19 cellular contexts compared by ENCODE assay signal in the genomic region with DNA sequence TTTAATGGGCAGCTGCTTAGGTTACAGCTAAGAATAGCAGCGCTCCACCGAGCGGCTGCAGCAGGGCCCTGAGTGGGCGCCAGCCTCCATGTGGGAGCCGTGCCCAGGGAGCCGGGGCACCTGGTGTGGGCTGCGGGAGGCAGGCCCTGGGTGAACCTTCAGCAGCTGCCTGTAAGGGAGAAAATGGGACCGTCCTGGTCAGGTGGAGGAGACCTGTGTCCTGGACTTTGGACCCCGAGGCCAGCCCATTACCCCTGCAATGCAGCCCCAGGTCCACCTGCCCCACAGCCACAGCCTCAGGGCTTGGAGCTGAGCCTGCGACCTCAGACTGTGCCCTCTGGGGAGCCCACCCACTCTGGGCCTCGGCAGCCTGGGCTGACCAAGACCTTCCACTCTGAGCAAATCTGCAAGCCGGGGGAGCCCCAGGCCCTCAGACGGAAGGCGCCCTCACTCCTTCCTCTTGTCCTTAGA. TPM values are rescaled to one million over a fixed set of nuclear protein-coding genes. Genes with fewer than 3 reads are reported as not detected.
DNase-seq lines count a peak whose midpoint lies in the region; TF ChIP-seq lines count a peak whose summit lies in the region.
"Had no signal": no experiment of that assay in that cellular context is flagged by ENCODE, and none has a peak within 500 bp of the region (broad histone marks: within the 10 kb centered on the region; RNA-seq: fewer than 3 reads in every experiment).

No MANE protein-coding gene starts in this region.

- no peak for TF ChIP-seq EP300 in SK-N-SH (IDR thresholded peaks at IDR 0.05; ENCODE audit: borderline replicate concordance in 1 of 2, low read depth in 1 of 2, low read length in 1 of 2)

- no peak overlapping the region for H3K4me3 Mint-ChIP-seq in progenitor cell of endocrine pancreas (ENCODE audit: low read depth)
- H3K4me3 Mint-ChIP-seq: activated CD4-positive, alpha-beta memory T cell treated with anti-CD3 and anti-CD28 coated beads, Interleukin-2, amount 10 ng/mL, durations not matched to agents 7 days and 5 days; activated T-helper 17 cell treated with anti-CD3 and anti-CD28 coated beads, Interleukin-2, amount 50 U/mL, for 72 hours; dendritic cell treated with granulocyte-macrophage colony-stimulating factor and Interleukin-4, amounts not matched to agents 40 ng/mL and 50 ng/mL, for 4 days had no signal

- H3K4me3 ChIP-seq in SK-N-SH (ENCODE audit: low read depth in 2 of 2, low read length in 1 of 2) (no peak overlapping the region), right atrium auricular region (no peak overlapping the region), esophagus squamous epithelium (no peak overlapping the region)
- H3K4me3 ChIP-seq: BLaER1 had no signal

- H3K27ac ChIP-seq in SK-N-SH (ENCODE audit: low read depth in 2 of 2, low read length in 1 of 2) (no peak overlapping the region), right atrium auricular region (peak overlapping the region; percentile 24 to 53), esophagus squamous epithelium (no peak overlapping the region)
- H3K27ac ChIP-seq: 22Rv1, BLaER1 had no signal

- no peaks in the 10 kb centered on the region for H3K36me3 ChIP-seq in SK-N-SH (replicated peaks in 1 of 2; ENCODE audit: control insufficient read depth in 1 of 2, insufficient read depth in 2 of 2, low read length in 1 of 2)
- H3K36me3 ChIP-seq in right atrium auricular region, result no peaks in the 10 kb centered on the region
- H3K36me3 ChIP-seq in esophagus squamous epithelium, result no peaks in the 10 kb centered on the region
- H3K36me3 ChIP-seq: BLaER1 had no signal

- no peaks in the 10 kb centered on the region for H3K4me1 Mint-ChIP-seq in progenitor cell of endocrine pancreas (ENCODE audit: low read depth)
- H3K4me1 Mint-ChIP-seq: activated T-helper 17 cell treated with anti-CD3 and anti-CD28 coated beads, Interleukin-2, amount 50 U/mL, for 72 hours had no signal

- no peak for TF ChIP-seq CTCF in SK-N-SH (IDR thresholded peaks at IDR 0.05)
- no peak for TF ChIP-seq CTCF in right atrium auricular region (IDR thresholded peaks at IDR 0.05)
- TF ChIP-seq CTCF in progenitor cell of endocrine pancreas (IDR thresholded peaks at IDR 0.05; ENCODE audit: unreplicated experiment), result no peak
- TF ChIP-seq CTCF in esophagus squamous epithelium (IDR thresholded peaks at IDR 0.05), result no peak

- no peaks in the 10 kb centered on the region for H3K4me1 ChIP-seq in SK-N-SH (ENCODE audit: control insufficient read depth in 1 of 2, insufficient read depth in 2 of 2, low read depth in 1 of 2, low read length in 1 of 2)
- no peaks in the 10 kb centered on the region for H3K4me1 ChIP-seq in right atrium auricular region
- no peaks in the 10 kb centered on the region for H3K4me1 ChIP-seq in esophagus squamous epithelium

- POLR2A ChIA-PET in SK-N-SH (lab: Yijun Ruan, JAX), result no interaction called here

- H3K79me2 ChIP-seq in SK-N-SH (ENCODE audit: insufficient read depth), result no peaks in the 10 kb centered on the region

- DNase-seq in DMS 273 (lab: John Stamatoyannopoulos, UW; ENCODE audit: unreplicated experiment) (peak; percentile 85), DMS 273 treated with DMSO at 0.1 percent for 48 hours (lab: John Stamatoyannopoulos, UW) (no peak), SK-N-SH (peak; percentile 23), right atrium auricular region (ENCODE audit: low spot score) (no peak), progenitor cell of endocrine pancreas (ENCODE audit: low spot score, unreplicated experiment) (peak; percentile 7), T1000 (lab: John Stamatoyannopoulos, UW) (no peak), pons (ENCODE audit: low spot score) (no peak), esophagus squamous epithelium (lab: John Stamatoyannopoulos, UW) (no peak)
- DNase-seq: activated CD4-positive, alpha-beta memory T cell treated with anti-CD3 and anti-CD28 coated beads, Interleukin-2, amount 10 ng/mL, durations not matched to agents 7 days and 5 days; DMS79; kidney glomerular epithelial cell; MV-4-11; NCI-H510A; PC-3; stimulated activated CD4-positive, alpha-beta T cell treated with anti-CD3 and anti-CD28 coated beads, Interleukin-2, amount 100 ng/mL, for 24 hours had no signal

- no peak overlapping the region for H2AFZ ChIP-seq in SK-N-SH (ENCODE audit: low read depth)

- 86% methylated on average over 8 of the region's 14 CpGs for WGBS in SK-N-SH (ENCODE audit: low lambda C conversion rate)
- 68 to 90% methylated on average over 4 to 6 of the region's 14 CpGs for WGBS in esophagus squamous epithelium, 2 donors

- H3K9me3 ChIP-seq in SK-N-SH (peaks cover 3% of the 10 kb centered on the region; the same call in 1 of the 2 replicates), right atrium auricular region (no peaks in the 10 kb centered on the region), esophagus squamous epithelium (no peaks in the 10 kb centered on the region)

- TF ChIP-seq POLR2A in esophagus squamous epithelium (IDR thresholded peaks at IDR 0.05), result no peak

- H3K27ac Mint-ChIP-seq in progenitor cell of endocrine pancreas, result no peak overlapping the region
- H3K27ac Mint-ChIP-seq: activated CD4-positive, alpha-beta memory T cell treated with anti-CD3 and anti-CD28 coated beads, Interleukin-2, amount 10 ng/mL, durations not matched to agents 7 days and 5 days; activated T-helper 17 cell treated with anti-CD3 and anti-CD28 coated beads, Interleukin-2, amount 50 U/mL, for 72 hours; dendritic cell treated with granulocyte-macrophage colony-stimulating factor and Interleukin-4, amounts not matched to agents 40 ng/mL and 50 ng/mL, for 4 days had no signal

- no peaks in the 10 kb centered on the region for H3F3A ChIP-seq in SK-N-SH (replicated peaks; ENCODE audit: insufficient read depth)

- no peak overlapping the region for H3K9ac ChIP-seq in SK-N-SH
- H3K9ac ChIP-seq: BLaER1 had no signal

- H3K27me3 ChIP-seq in SK-N-SH (ENCODE audit: insufficient read depth) (no peaks in the 10 kb centered on the region), right atrium auricular region (no peaks in the 10 kb centered on the region), esophagus squamous epithelium (peaks cover 0 to 4% (median 0%) of the 10 kb centered on the region in 4 donors)
- H3K27me3 ChIP-seq: BLaER1 had no signal

- intact Hi-C loops in esophagus squamous epithelium (cut with DNase I), result no loop called here

- H3K27me3 Mint-ChIP-seq in progenitor cell of endocrine pancreas, result no peaks in the 10 kb centered on the region
- H3K27me3 Mint-ChIP-seq: activated T-helper 17 cell treated with anti-CD3 and anti-CD28 coated beads, Interleukin-2, amount 50 U/mL, for 72 hours; dendritic cell treated with granulocyte-macrophage colony-stimulating factor and Interleukin-4, amounts not matched to agents 40 ng/mL and 50 ng/mL, for 4 days had no signal

- H3K9me2 ChIP-seq in SK-N-SH, result no peaks in the 10 kb centered on the region

- peaks cover 3% of the 10 kb centered on the region for H3K9me3 Mint-ChIP-seq in progenitor cell of endocrine pancreas (ENCODE audit: low read depth)
- H3K9me3 Mint-ChIP-seq: activated CD4-positive, alpha-beta memory T cell treated with anti-CD3 and anti-CD28 coated beads, Interleukin-2, amount 10 ng/mL, durations not matched to agents 7 days and 5 days; dendritic cell treated with granulocyte-macrophage colony-stimulating factor and Interleukin-4, amounts not matched to agents 40 ng/mL and 50 ng/mL, for 4 days had no signal

- no peak overlapping the region for H3K4me2 ChIP-seq in SK-N-SH
- H3K4me2 ChIP-seq: BLaER1 had no signal

- no peaks in the 10 kb centered on the region for H3K36me3 Mint-ChIP-seq in progenitor cell of endocrine pancreas (ENCODE audit: insufficient read depth)

- CTCF ChIA-PET in SK-N-SH (lab: Yijun Ruan, JAX), result no interaction called here

- H4K20me1 ChIP-seq in SK-N-SH (ENCODE audit: insufficient read depth), result no peaks in the 10 kb centered on the region
- H4K20me1 ChIP-seq: BLaER1 had no signal

- no peak for TF ChIP-seq RAD21 in SK-N-SH (IDR thresholded peaks at IDR 0.05; ENCODE audit: low read length)

TF ChIP-seq in SK-N-SH, 30 proteins besides CTCF, POLR2A, EP300 and RAD21 (continues in another document):
- TF ChIP-seq, protein P1, sequence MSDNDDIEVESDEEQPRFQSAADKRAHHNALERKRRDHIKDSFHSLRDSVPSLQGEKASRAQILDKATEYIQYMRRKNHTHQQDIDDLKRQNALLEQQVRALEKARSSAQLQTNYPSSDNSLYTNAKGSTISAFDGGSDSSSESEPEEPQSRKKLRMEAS (IDR thresholded peaks at IDR 0.05; ENCODE audit: low read depth), result no peak
- no peak for TF ChIP-seq JUND (IDR thresholded peaks at IDR 0.05)
- no peak for TF ChIP-seq RCOR1 (IDR thresholded peaks at IDR 0.05; ENCODE audit: low read length)
- no peak for TF ChIP-seq TCF12 (IDR thresholded peaks at IDR 0.05)
- no peak for TF ChIP-seq NFIC (IDR thresholded peaks at IDR 0.05; ENCODE audit: borderline replicate concordance)
- TF ChIP-seq, protein P2, sequence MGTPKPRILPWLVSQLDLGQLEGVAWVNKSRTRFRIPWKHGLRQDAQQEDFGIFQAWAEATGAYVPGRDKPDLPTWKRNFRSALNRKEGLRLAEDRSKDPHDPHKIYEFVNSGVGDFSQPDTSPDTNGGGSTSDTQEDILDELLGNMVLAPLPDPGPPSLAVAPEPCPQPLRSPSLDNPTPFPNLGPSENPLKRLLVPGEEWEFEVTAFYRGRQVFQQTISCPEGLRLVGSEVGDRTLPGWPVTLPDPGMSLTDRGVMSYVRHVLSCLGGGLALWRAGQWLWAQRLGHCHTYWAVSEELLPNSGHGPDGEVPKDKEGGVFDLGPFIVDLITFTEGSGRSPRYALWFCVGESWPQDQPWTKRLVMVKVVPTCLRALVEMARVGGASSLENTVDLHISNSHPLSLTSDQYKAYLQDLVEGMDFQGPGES (IDR thresholded peaks at IDR 0.05; ENCODE audit: low read depth, low read length), result no peak
- no peak for TF ChIP-seq RXRA (IDR thresholded peaks at IDR 0.05; ENCODE audit: borderline replicate concordance, low read depth)
- TF ChIP-seq NRF1 (IDR thresholded peaks at IDR 0.05; ENCODE audit: low read depth, low read length), result no peak
- TF ChIP-seq MEF2A (IDR thresholded peaks at IDR 0.05; ENCODE audit: borderline replicate concordance, low read depth), result no peak
- TF ChIP-seq TEAD4 (IDR thresholded peaks at IDR 0.05; ENCODE audit: borderline replicate concordance, insufficient read depth), result no peak
- no peak for TF ChIP-seq SMC3 (IDR thresholded peaks at IDR 0.05; ENCODE audit: low read depth, low read length)

RNA-seq across cellular contexts. Expression of a gene that starts 21.2 kb away (rescaled TPM):
- 0.15 and 0.18 TPM in 2 replicates for polyA plus RNA-seq in SK-N-SH (2012; rRNA removed)
- polyA plus RNA-seq in SK-N-SH (2012; cell fraction: cytosol; rRNA removed), result 0.07 and 0.08 TPM in 2 replicates
- polyA plus RNA-seq in SK-N-SH (2012; cell fraction: nucleus; rRNA removed), result 1.6 and 1.8 TPM in 2 replicates
- total RNA-seq in right atrium auricular region, result not detected
- 2.1 and 2.4 TPM in 2 replicates for total RNA-seq in progenitor cell of endocrine pancreas
- total RNA-seq in esophagus squamous epithelium, result under 1 TPM in 3 of 4 donors, not detected in 1; 0.15 to 0.95 (median 0.18) TPM

RNA-seq across cellular contexts. Expression of a gene that starts 22.6 kb away (rescaled TPM):
- 11.4 and 18.4 TPM in 2 replicates for polyA plus RNA-seq in SK-N-SH (2012; rRNA removed)
- 7.2 and 9.5 TPM in 2 replicates for polyA plus RNA-seq in SK-N-SH (2012; cell fraction: cytosol; rRNA removed)
- 50.2 and 78.3 TPM in 2 replicates for polyA plus RNA-seq in SK-N-SH (2012; cell fraction: nucleus; rRNA removed)
- 1 to 10 TPM; 7.0 to 9.9 TPM for total RNA-seq in right atrium auricular region
- total RNA-seq in progenitor cell of endocrine pancreas, result 102 and 106 TPM in 2 replicates
- total RNA-seq in esophagus squamous epithelium, result 10 to 100 TPM; 39.0 to 74.7 (median 69.9) TPM

Comparison
In these comparisons a context has a peak if more than half of its experiments do, and no peak if none do; other contexts are left out.
1. DNase-seq: peak in DMS 273 (single experiment), SK-N-SH (single experiment) and progenitor cell of endocrine pancreas (single experiment); none in DMS 273 treated with DMSO at 0.1 percent for 48 hours (single experiment), right atrium auricular region (single experiment), T1000 (single experiment), pons (single experiment) and esophagus squamous epithelium (single experiment).
2. H3K27ac ChIP-seq: peak in right atrium auricular region (2 of 2); none in SK-N-SH (0 of 2) and esophagus squamous epithelium (0 of 4).